2 cellular contexts compared by ENCODE assay signal in genomic region chr15:80250614-80251504, GRCh38.
TF ChIP-seq lines count a peak whose summit lies in the region.

No MANE protein-coding gene starts in this region.

TF ChIP-seq in IMR-90, 13 proteins besides CTCF, POLR2A, EP300 and RAD21:
- TF ChIP-seq MXI1 (IDR thresholded peaks at IDR 0.05; ENCODE audit: borderline replicate concordance, low read depth, low read length) (no peak), RCOR1 (IDR thresholded peaks at IDR 0.05; ENCODE audit: insufficient replicate concordance, low read length) (no peak), MAZ (IDR thresholded peaks at IDR 0.05; ENCODE audit: borderline replicate concordance, low read depth, low read length) (no peak), BHLHE40 (IDR thresholded peaks at IDR 0.05; ENCODE audit: low read depth, low read length) (no peak), RFX5 (IDR thresholded peaks at IDR 0.05; ENCODE audit: low read depth, low read length) (no peak), CHD1 (IDR thresholded peaks at IDR 0.05; ENCODE audit: low read depth, low read length) (no peak), SMC3 (IDR thresholded peaks at IDR 0.05; ENCODE audit: low read depth, low read length) (no peak), ELK1 (IDR thresholded peaks at IDR 0.05; ENCODE audit: borderline replicate concordance, low read depth, low read length) (no peak), MAFK (IDR thresholded peaks at IDR 0.05; ENCODE audit: low read depth, low read length) (no peak), CEBPB (IDR thresholded peaks at IDR 0.05; ENCODE audit: low read depth, low read length) (no peak), USF2 (IDR thresholded peaks at IDR 0.05; ENCODE audit: low read depth, low read length) (no peak), NFE2L2 (IDR thresholded peaks at IDR 0.05; ENCODE audit: low read depth, low read length) (no peak), FOS (IDR thresholded peaks at IDR 0.05; ENCODE audit: low read depth, low read length) (no peak)
TF ChIP-seq in IMR-90: peak in this region for 0.

TF ChIP-seq in neural cell, 6 proteins besides CTCF, POLR2A, EP300 and RAD21:
- TF ChIP-seq REST (IDR thresholded peaks at IDR 0.05; ENCODE audit: borderline replicate concordance): no peak
- TF ChIP-seq SMC3 (conservative IDR thresholded peaks at IDR 0.05; ENCODE audit: poor library complexity): no peak
- no peak for TF ChIP-seq MXI1 (conservative IDR thresholded peaks at IDR 0.05; ENCODE audit: poor library complexity, severe bottlenecking)
- no peak for TF ChIP-seq EZH2 (IDR thresholded peaks at IDR 0.05; ENCODE audit: borderline replicate concordance, insufficient read depth, low read length, poor library complexity, severe bottlenecking)
TF ChIP-seq in neural cell: peak in this region for 0.
